Comparison of ENCODE assay signal across 21 cellular contexts in genomic region chr13:26950546-26950945, GRCh38.
A peak's percentile ranks its signal among the peaks of the same experiment; 100 is the strongest.
DNase-seq lines count a peak whose midpoint lies in the region; ATAC-seq and TF ChIP-seq lines count a peak whose summit lies in the region.
"Had no signal": no experiment of that assay in that cellular context is flagged by ENCODE, and none has a peak within 500 bp of the region (broad histone marks: within the 10 kb centered on the region; RNA-seq: fewer than 3 reads in every experiment).

No MANE protein-coding gene starts in this region.

- peak overlapping the region; percentile 31 to 89 for H3K27ac Mint-ChIP-seq in stimulated activated naive CD8-positive, alpha-beta T cell treated with anti-CD3 and anti-CD28 coated beads, Interleukin-15, amount 100 ng/mL, for 72 hours
- H3K27ac Mint-ChIP-seq: CD4-positive, alpha-beta memory T cell; H9 had no signal

- H3K27ac ChIP-seq in duodenal mucosa (ENCODE audit: low read depth, low read length) (peak overlapping the region; percentile 71), mucosa of rectum (ENCODE audit: low read depth in 2 of 2, low read length in 2 of 2) (peak overlapping the region; percentile 92 to 98), transverse colon (peak overlapping the region; percentile 85 to 91 (median 88))
- H3K27ac ChIP-seq: BLaER1 treated with 17β-estradiol and CSF1 and Interleukin-3, amounts not matched to agents 10 nM and 100 nM; SJSA1 had no signal

- TF ChIP-seq POLR2A in transverse colon (IDR thresholded peaks at IDR 0.05), result peak; percentile 44

- H3K4me3 Mint-ChIP-seq in stimulated activated naive CD8-positive, alpha-beta T cell treated with anti-CD3 and anti-CD28 coated beads, Interleukin-15, amount 100 ng/mL, for 72 hours, result no peak overlapping the region
- H3K4me3 Mint-ChIP-seq: CD4-positive, alpha-beta memory T cell; H9 had no signal

- no peaks in the 10 kb centered on the region for H3K4me1 Mint-ChIP-seq in stimulated activated naive CD8-positive, alpha-beta T cell treated with anti-CD3 and anti-CD28 coated beads, Interleukin-15, amount 100 ng/mL, for 72 hours
- H3K4me1 Mint-ChIP-seq: CD4-positive, alpha-beta memory T cell; H9 had no signal

- no peak for TF ChIP-seq EP300 in transverse colon (IDR thresholded peaks at IDR 0.05; ENCODE audit: low read depth)

- in situ Hi-C loops in transverse colon (cut with MboI; ENCODE audit: low pct_ligation_motif_present in 1 of 4, low pct_unique_long_range_greater_than_20kb in 1 of 4, low sequenced_read_pairs in 3 of 4), result loop anchor here in 1 of 4 donors (10.0 kb wide), 1 partner anchor 1024 kb away; no protein-coding TSS in a partner anchor

- H3K4me1 ChIP-seq in duodenal mucosa (ENCODE audit: control insufficient read depth in 1 of 2, insufficient read depth in 2 of 2, low read length in 2 of 2) (peaks cover 60 to 63% of the 10 kb centered on the region in 2 donors), mucosa of rectum (ENCODE audit: control insufficient read depth in 2 of 2, insufficient read depth in 2 of 2, low read length in 2 of 2) (peaks cover 53 to 59% of the 10 kb centered on the region in 2 donors), transverse colon (peaks cover 8 to 77% (median 48%) of the 10 kb centered on the region in 4 donors)
- H3K4me1 ChIP-seq: SJSA1 had no signal

- no peaks in the 10 kb centered on the region for H3K9me3 Mint-ChIP-seq in stimulated activated naive CD8-positive, alpha-beta T cell treated with anti-CD3 and anti-CD28 coated beads, Interleukin-15, amount 100 ng/mL, for 72 hours

- DNase-seq in stimulated activated naive CD8-positive, alpha-beta T cell treated with anti-CD3 and anti-CD28 coated beads, Interleukin-15, amount 100 ng/mL, for 72 hours, result no peak
- no peak for DNase-seq in stimulated activated naive CD8-positive, alpha-beta T cell treated with anti-CD3 and anti-CD28 coated beads, Interleukin-15, Interleukin-2, amounts not matched to agents 100 U/mL and 50 U/mL, for 24 hours
- peak; percentile 55 for DNase-seq in transverse colon
- no peak for DNase-seq in activated naive CD4-positive, alpha-beta T cell (lab: John Stamatoyannopoulos, UW)
- DNase-seq: 8988T; CD4-positive, alpha-beta memory T cell; DND-41; H9; IMR-90; MV-4-11; NCI-H1105 treated with DMSO at 0.1 percent for 48 hours; NCI-H2081 treated with DMSO at 0.1 percent for 48 hours; NCI-H446; NCI-H526 had no signal

- ATAC-seq in stimulated activated naive CD8-positive, alpha-beta T cell treated with anti-CD3 and anti-CD28 coated beads, Interleukin-15, amount 100 ng/mL, for 72 hours, result no peak
- ATAC-seq in stimulated activated naive CD8-positive, alpha-beta T cell treated with anti-CD3 and anti-CD28 coated beads, Interleukin-15, Interleukin-2, amounts not matched to agents 100 U/mL and 50 U/mL, for 24 hours, result no peak
- ATAC-seq in HG03139 (IDR thresholded peaks at IDR 0.05; ENCODE audit: unreplicated experiment) (no peak), GM19328 (IDR thresholded peaks at IDR 0.05; ENCODE audit: unreplicated experiment) (no peak)
- ATAC-seq: Right ventricle myocardium inferior had no signal

- H3K9ac ChIP-seq in duodenal mucosa (ENCODE audit: low read depth in 1 of 2, low read length in 2 of 2) (peak overlapping the region; percentile 44 to 63), mucosa of rectum (ENCODE audit: low read depth in 1 of 2, low read length in 2 of 2) (peak overlapping the region; percentile 63 to 72)
- H3K9ac ChIP-seq: BLaER1 treated with 17β-estradiol and CSF1 and Interleukin-3, amounts not matched to agents 10 nM and 100 nM had no signal

- H3K9me3 ChIP-seq in duodenal mucosa (ENCODE audit: control insufficient read depth in 1 of 2, low read length in 2 of 2) (no peaks in the 10 kb centered on the region), mucosa of rectum (ENCODE audit: control insufficient read depth in 2 of 2, low read length in 2 of 2) (no peaks in the 10 kb centered on the region), transverse colon (no peaks in the 10 kb centered on the region)
- H3K9me3 ChIP-seq: BLaER1 treated with 17β-estradiol and CSF1 and Interleukin-3, amounts not matched to agents 10 nM and 100 nM; SJSA1 had no signal

- H3K36me3 ChIP-seq in duodenal mucosa (ENCODE audit: control insufficient read depth in 1 of 2, insufficient read depth in 2 of 2, low read length in 2 of 2) (no peaks in the 10 kb centered on the region), mucosa of rectum (ENCODE audit: control insufficient read depth in 2 of 2, insufficient read depth in 2 of 2, low read length in 2 of 2) (no peaks in the 10 kb centered on the region), transverse colon (no peaks in the 10 kb centered on the region)
- H3K36me3 ChIP-seq: BLaER1 treated with 17β-estradiol and CSF1 and Interleukin-3, amounts not matched to agents 10 nM and 100 nM; SJSA1 had no signal

- WGBS in transverse colon (ENCODE audit: low coverage in 1 of 2), 2 donors, result 61% methylated on average over 10 of the region's 10 CpGs; no CpG with 5 or more reads in 1 of the 2 donors

- intact Hi-C loops in transverse colon (cut with DNase I; ENCODE audit: low total_unique reads), result no loop called here

- no peak for TF ChIP-seq CTCF in transverse colon (IDR thresholded peaks at IDR 0.05)

- H3K4me3 ChIP-seq in duodenal mucosa (ENCODE audit: low read depth in 1 of 2, low read length in 2 of 2) (peak overlapping the region; percentile 21 to 28), mucosa of rectum (ENCODE audit: low read length in 2 of 2) (peak overlapping the region; percentile 2 to 16), transverse colon (no peak overlapping the region)
- H3K4me3 ChIP-seq: BLaER1 treated with 17β-estradiol and CSF1 and Interleukin-3, amounts not matched to agents 10 nM and 100 nM; SJSA1 had no signal

- H3K27me3 Mint-ChIP-seq in stimulated activated naive CD8-positive, alpha-beta T cell treated with anti-CD3 and anti-CD28 coated beads, Interleukin-15, amount 100 ng/mL, for 72 hours, result peaks cover 11% of the 10 kb centered on the region

- no peaks in the 10 kb centered on the region for H3K27me3 ChIP-seq in duodenal mucosa (ENCODE audit: control insufficient read depth in 1 of 2, insufficient read depth in 2 of 2, low read length in 2 of 2)
- H3K27me3 ChIP-seq in mucosa of rectum (ENCODE audit: control insufficient read depth in 2 of 2, insufficient read depth in 2 of 2, low read length in 2 of 2), result no peaks in the 10 kb centered on the region
- H3K27me3 ChIP-seq in transverse colon, result no peaks in the 10 kb centered on the region
- H3K27me3 ChIP-seq: BLaER1 treated with 17β-estradiol and CSF1 and Interleukin-3, amounts not matched to agents 10 nM and 100 nM; SJSA1 had no signal

Comparison
In these comparisons a context has a peak if more than half of its experiments do, and no peak if none do; other contexts are left out.
1. H3K4me3 ChIP-seq: peak in duodenal mucosa (2 of 2) and mucosa of rectum (2 of 2); none in transverse colon (0 of 4).
2. Peak in every context shown above with its lines, with median percentiles within 50 percentile points of each other: H3K27ac ChIP-seq.